Comparison of ENCODE assay signal across 11 cellular contexts in the genomic region with DNA sequence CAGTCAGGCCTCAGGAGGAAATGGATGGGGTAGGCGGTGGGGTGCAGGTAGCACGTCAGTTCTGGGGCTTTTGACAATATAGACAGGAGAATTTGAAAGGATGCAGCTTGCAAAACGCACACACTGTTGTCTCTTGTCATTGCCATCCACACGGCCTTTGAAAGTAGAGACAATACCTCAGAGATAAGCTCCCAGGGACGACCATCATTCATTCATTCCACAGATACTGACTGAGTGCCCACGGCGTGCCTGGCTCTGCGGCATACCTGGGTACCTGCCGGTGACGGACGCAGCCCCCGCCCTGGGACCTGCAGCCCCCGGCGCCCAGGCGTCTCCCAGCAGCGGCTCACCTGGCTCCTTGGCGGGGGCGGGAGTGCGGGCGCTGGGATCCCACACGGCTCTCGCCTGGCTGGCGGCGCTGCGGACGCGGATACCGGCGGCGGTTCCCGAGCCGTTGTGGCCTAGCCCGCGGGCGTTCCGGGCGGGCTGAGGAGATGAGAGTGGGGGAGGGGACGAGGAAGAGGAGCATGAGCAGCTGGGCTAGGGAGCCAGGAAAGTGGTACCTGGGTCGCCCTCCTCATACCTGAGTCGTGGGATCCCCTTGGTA. TPM values are rescaled to one million over a fixed set of nuclear protein-coding genes. Genes with fewer than 3 reads are reported as not detected.
DNase-seq lines count a peak whose midpoint lies in the region; ATAC-seq and TF ChIP-seq lines count a peak whose summit lies in the region.
"Had no signal": no experiment of that assay in that cellular context is flagged by ENCODE, and none has a peak within 500 bp of the region (broad histone marks: within the 10 kb centered on the region; RNA-seq: fewer than 3 reads in every experiment).

A gene with protein sequence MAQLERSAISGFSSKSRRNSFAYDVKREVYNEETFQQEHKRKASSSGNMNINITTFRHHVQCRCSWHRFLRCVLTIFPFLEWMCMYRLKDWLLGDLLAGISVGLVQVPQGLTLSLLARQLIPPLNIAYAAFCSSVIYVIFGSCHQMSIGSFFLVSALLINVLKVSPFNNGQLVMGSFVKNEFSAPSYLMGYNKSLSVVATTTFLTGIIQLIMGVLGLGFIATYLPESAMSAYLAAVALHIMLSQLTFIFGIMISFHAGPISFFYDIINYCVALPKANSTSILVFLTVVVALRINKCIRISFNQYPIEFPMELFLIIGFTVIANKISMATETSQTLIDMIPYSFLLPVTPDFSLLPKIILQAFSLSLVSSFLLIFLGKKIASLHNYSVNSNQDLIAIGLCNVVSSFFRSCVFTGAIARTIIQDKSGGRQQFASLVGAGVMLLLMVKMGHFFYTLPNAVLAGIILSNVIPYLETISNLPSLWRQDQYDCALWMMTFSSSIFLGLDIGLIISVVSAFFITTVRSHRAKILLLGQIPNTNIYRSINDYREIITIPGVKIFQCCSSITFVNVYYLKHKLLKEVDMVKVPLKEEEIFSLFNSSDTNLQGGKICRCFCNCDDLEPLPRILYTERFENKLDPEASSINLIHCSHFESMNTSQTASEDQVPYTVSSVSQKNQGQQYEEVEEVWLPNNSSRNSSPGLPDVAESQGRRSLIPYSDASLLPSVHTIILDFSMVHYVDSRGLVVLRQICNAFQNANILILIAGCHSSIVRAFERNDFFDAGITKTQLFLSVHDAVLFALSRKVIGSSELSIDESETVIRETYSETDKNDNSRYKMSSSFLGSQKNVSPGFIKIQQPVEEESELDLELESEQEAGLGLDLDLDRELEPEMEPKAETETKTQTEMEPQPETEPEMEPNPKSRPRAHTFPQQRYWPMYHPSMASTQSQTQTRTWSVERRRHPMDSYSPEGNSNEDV (minus strand): TSS at position 488 of the 607 bp plus-strand sequence. CDS start 4,934 bp downstream, outside the sequence.

- no peak within 1 kb of the TSS for H3K9ac ChIP-seq in mesenchymal stem cell (ENCODE audit: low read length)

- no peak for TF ChIP-seq POLR2A in suprapubic skin (IDR thresholded peaks at IDR 0.05)

- no peak within 1 kb of the TSS for H3K4ac ChIP-seq in mesenchymal stem cell (ENCODE audit: low read depth in 1 of 2, low read length in 2 of 2)

- no peaks in the 10 kb centered on the region for H3K36me3 ChIP-seq in mesenchymal stem cell (ENCODE audit: control insufficient read depth in 1 of 2, insufficient read depth in 2 of 2, low read depth in 1 of 2, low read length in 2 of 2)
- H3K36me3 ChIP-seq in suprapubic skin = no peaks in the 10 kb centered on the region

- no peak within 1 kb of the TSS for H2AK5ac ChIP-seq in mesenchymal stem cell (ENCODE audit: low read length, severe bottlenecking)

- no peak within 1 kb of the TSS for H3K27ac Mint-ChIP-seq in activated CD4-positive, alpha-beta T cell treated with anti-CD3 and anti-CD28 coated beads for 36 hours
- H3K27ac Mint-ChIP-seq in dendritic cell treated with granulocyte-macrophage colony-stimulating factor and Interleukin-4, amounts not matched to agents 40 ng/mL and 50 ng/mL, for 4 days = no peak within 1 kb of the TSS

- no peak for ATAC-seq in activated CD4-positive, alpha-beta T cell treated with anti-CD3 and anti-CD28 coated beads for 36 hours
- no peak for ATAC-seq in GM21529 (IDR thresholded peaks at IDR 0.05; ENCODE audit: unreplicated experiment)
- ATAC-seq: A549, mucosa of descending colon had no signal

- DNase-seq in activated CD4-positive, alpha-beta T cell treated with anti-CD3 and anti-CD28 coated beads for 36 hours = peak; percentile 18
- no peak for DNase-seq in activated CD4-positive, alpha-beta T cell treated with anti-CD3 and anti-CD28 coated beads, Interleukin-2, amount 50 U/mL, for 4 hours
- DNase-seq in mesenchymal stem cell (no peak), suprapubic skin (ENCODE audit: low spot score in 2 of 2) (no peak), NCI-H1436 treated with DMSO at 0.1 percent for 48 hours (lab: John Stamatoyannopoulos, UW) (no peak), SKM-1 treated with dmso at 0.1 percent for 144 hours (lab: John Stamatoyannopoulos, UW; ENCODE audit: unreplicated experiment) (no peak)
- DNase-seq: mucosa of descending colon had no signal

- no peak within 1 kb of the TSS for H3K23ac ChIP-seq in mesenchymal stem cell (ENCODE audit: low read length in 2 of 2)

- peaks cover 5% of the 10 kb centered on the region for H3K4me1 ChIP-seq in mesenchymal stem cell (ENCODE audit: control insufficient read depth, insufficient read depth, low read depth, low read length)
- H3K4me1 ChIP-seq in suprapubic skin = peaks cover 8% of the 10 kb centered on the region
- H3K4me1 ChIP-seq: A549 had no signal

- CTCF ChIA-PET in activated CD4-positive, alpha-beta T cell treated with anti-CD3 and anti-CD28 coated beads for 36 hours (lab: Charles Lee) = interaction anchor here (8.8 kb wide), 1 partner anchor 73 kb away, joined by 183 read pairs; no protein-coding TSS in a partner anchor

- H3K9me3 ChIP-seq in mesenchymal stem cell (ENCODE audit: control insufficient read depth, low read length) = no peaks in the 10 kb centered on the region
- H3K9me3 ChIP-seq in suprapubic skin = no peaks in the 10 kb centered on the region
- H3K9me3 ChIP-seq: A549, mucosa of descending colon had no signal

- no peak for TF ChIP-seq CTCF in suprapubic skin (IDR thresholded peaks at IDR 0.05)

- POLR2A ChIA-PET in activated CD4-positive, alpha-beta T cell treated with anti-CD3 and anti-CD28 coated beads for 36 hours (lab: Charles Lee) = no interaction called here

- H2BK120ac ChIP-seq in mesenchymal stem cell (ENCODE audit: low read depth, low read length) = no peak within 1 kb of the TSS

- H3K18ac ChIP-seq in mesenchymal stem cell (ENCODE audit: low read depth in 1 of 2, low read length in 2 of 2) = no peak within 1 kb of the TSS

- H3K27me3 ChIP-seq in mesenchymal stem cell (ENCODE audit: control insufficient read depth in 1 of 2, insufficient read depth in 1 of 2, low read length in 2 of 2) (no peaks in the 10 kb centered on the region), suprapubic skin (peaks cover 8% of the 10 kb centered on the region)

- peaks cover 5% of the 10 kb centered on the region for H3K36me3 Mint-ChIP-seq in activated CD4-positive, alpha-beta T cell treated with anti-CD3 and anti-CD28 coated beads for 36 hours (ENCODE audit: low read depth)
- H3K36me3 Mint-ChIP-seq in dendritic cell treated with granulocyte-macrophage colony-stimulating factor and Interleukin-4, amounts not matched to agents 40 ng/mL and 50 ng/mL, for 4 days (ENCODE audit: low read depth) = peaks cover 17% of the 10 kb centered on the region

- no peak for TF ChIP-seq EP300 in suprapubic skin (IDR thresholded peaks at IDR 0.05)

- H3K4me3 ChIP-seq in mesenchymal stem cell (ENCODE audit: insufficient read depth in 1 of 2, low read depth in 1 of 2, low read length in 2 of 2) (no peak within 1 kb of the TSS), suprapubic skin (peak within 1 kb of the TSS; percentile 26)
- H3K4me3 ChIP-seq: A549, mucosa of descending colon had no signal

- H2BK12ac ChIP-seq in mesenchymal stem cell (ENCODE audit: low read length in 2 of 2) = no peak within 1 kb of the TSS

- no peak within 1 kb of the TSS for H4K91ac ChIP-seq in mesenchymal stem cell (ENCODE audit: low read length)

- H2BK15ac ChIP-seq in mesenchymal stem cell (ENCODE audit: low read depth, poor library complexity, severe bottlenecking) = no peak within 1 kb of the TSS

- intact Hi-C loops in activated CD4-positive, alpha-beta T cell treated with anti-CD3 and anti-CD28 coated beads for 36 hours (cut with DNase I, micrococcal nuclease) = no loop called here
- intact Hi-C loops in dendritic cell treated with granulocyte-macrophage colony-stimulating factor and Interleukin-4, amounts not matched to agents 40 ng/mL and 50 ng/mL, for 4 days (cut with micrococcal nuclease) = no loop called here

- H3K4me1 Mint-ChIP-seq in activated CD4-positive, alpha-beta T cell treated with anti-CD3 and anti-CD28 coated beads for 36 hours = peaks cover 14% of the 10 kb centered on the region
- peaks cover 25% of the 10 kb centered on the region for H3K4me1 Mint-ChIP-seq in dendritic cell treated with granulocyte-macrophage colony-stimulating factor and Interleukin-4, amounts not matched to agents 40 ng/mL and 50 ng/mL, for 4 days (ENCODE audit: low read depth)

- peak within 1 kb of the TSS; percentile 84 for H4K8ac ChIP-seq in mesenchymal stem cell (ENCODE audit: low read length)

- peak within 1 kb of the TSS in 1 of 2 experiments; percentile 2 for H3K14ac ChIP-seq in mesenchymal stem cell (ENCODE audit: low read length in 2 of 2)

- H2BK5ac ChIP-seq in mesenchymal stem cell (ENCODE audit: low read depth, low read length, poor library complexity, severe bottlenecking) = no peak within 1 kb of the TSS

- H3K27ac ChIP-seq in mesenchymal stem cell (ENCODE audit: low read length, poor library complexity, severe bottlenecking) = no peak within 1 kb of the TSS
- H3K27ac ChIP-seq in suprapubic skin = no peak within 1 kb of the TSS
- H3K27ac ChIP-seq: A549, RWPE1 had no signal

- no peak within 1 kb of the TSS for H3K4me2 ChIP-seq in mesenchymal stem cell (ENCODE audit: low read length, poor library complexity, severe bottlenecking)
- H3K4me2 ChIP-seq: A549 had no signal

- H3K27me3 Mint-ChIP-seq in activated CD4-positive, alpha-beta T cell treated with anti-CD3 and anti-CD28 coated beads for 36 hours = peaks cover 19% of the 10 kb centered on the region
- peaks cover 2% of the 10 kb centered on the region for H3K27me3 Mint-ChIP-seq in dendritic cell treated with granulocyte-macrophage colony-stimulating factor and Interleukin-4, amounts not matched to agents 40 ng/mL and 50 ng/mL, for 4 days

- no peaks in the 10 kb centered on the region for H3K79me1 ChIP-seq in mesenchymal stem cell (replicated peaks; ENCODE audit: low read length, poor library complexity, severe bottlenecking)

- H3K9me3 Mint-ChIP-seq in activated CD4-positive, alpha-beta T cell treated with anti-CD3 and anti-CD28 coated beads for 36 hours (ENCODE audit: low read depth) = no peaks in the 10 kb centered on the region
- no peaks in the 10 kb centered on the region for H3K9me3 Mint-ChIP-seq in dendritic cell treated with granulocyte-macrophage colony-stimulating factor and Interleukin-4, amounts not matched to agents 40 ng/mL and 50 ng/mL, for 4 days

- WGBS in mesenchymal stem cell = 12% methylated on average over 39 of the region's 40 CpGs
- WGBS in suprapubic skin = 21% methylated on average over 13 of the region's 40 CpGs

- no peak within 1 kb of the TSS for H3K4me3 Mint-ChIP-seq in activated CD4-positive, alpha-beta T cell treated with anti-CD3 and anti-CD28 coated beads for 36 hours
- H3K4me3 Mint-ChIP-seq in dendritic cell treated with granulocyte-macrophage colony-stimulating factor and Interleukin-4, amounts not matched to agents 40 ng/mL and 50 ng/mL, for 4 days = peak within 1 kb of the TSS; percentile 53

- peak within 1 kb of the TSS; percentile 33 for H2AFZ ChIP-seq in mesenchymal stem cell (ENCODE audit: low read depth, low read length)

RNA-seq across cellular contexts. Expression of the gene that starts here (rescaled TPM):
- not detected for total RNA-seq in activated CD4-positive, alpha-beta T cell treated with anti-CD3 and anti-CD28 coated beads for 36 hours
- polyA plus RNA-seq in mesenchymal stem cell (2013, experiment 1 of 2) = not detected
- polyA plus RNA-seq in mesenchymal stem cell (2013, experiment 2 of 2) = not detected
- not detected for total RNA-seq in suprapubic skin
- polyA plus RNA-seq: A549 had no signal

Comparison
In these comparisons a context has a peak if more than half of its experiments do, and no peak if none do; other contexts are left out.
1. Peak in DNase-seq in activated CD4-positive, alpha-beta T cell treated with anti-CD3 and anti-CD28 coated beads for 36 hours; RNA of the gene not detected or under 1 TPM.